In genomic region chr5:51159164-51159563, GRCh38 we compare ENCODE assay signal across 23 cellular contexts.
"Had no signal": no experiment of that assay in that cellular context is flagged by ENCODE, and none has a peak within 500 bp of the region (broad histone marks: within the 10 kb centered on the region; RNA-seq: fewer than 3 reads in every experiment).

No MANE protein-coding gene starts in this region.

- H3K27me3 ChIP-seq: breast epithelium, colonic mucosa, esophagus squamous epithelium, gastrocnemius medialis, right lobe of liver, testis, vagina had no signal

- H3K4me1 Mint-ChIP-seq: nephron progenitor cell had no signal

- H3K27me3 Mint-ChIP-seq: activated naive CD8-positive, alpha-beta T cell; activated T-cell treated with anti-CD3 and anti-CD28 coated beads, Interleukin-2, amount 50 U/mL, for 24 hours; effector memory CD8-positive, alpha-beta T cell had no signal

- H3K4me3 ChIP-seq: breast epithelium, colonic mucosa, dorsolateral prefrontal cortex, esophagus squamous epithelium, gastrocnemius medialis, mucosa of descending colon, right lobe of liver, testis, vagina had no signal

- H3K4me3 Mint-ChIP-seq: activated naive CD8-positive, alpha-beta T cell; activated T-cell treated with anti-CD3 and anti-CD28 coated beads, Interleukin-2, amount 50 U/mL, for 24 hours; effector memory CD8-positive, alpha-beta T cell; nephron progenitor cell; T-helper 2 cell treated with Interferon-gamma antibody and Interleukin-4, amounts not matched to agents 5 μg/mL and 100 μg/mL, for 36 hours had no signal

- H3K27ac Mint-ChIP-seq: activated naive CD8-positive, alpha-beta T cell; activated T-cell treated with anti-CD3 and anti-CD28 coated beads, Interleukin-2, amount 50 U/mL, for 24 hours; activated T-helper 2 cell treated with anti-CD3 and anti-CD28 coated beads, Interferon-gamma antibody, Interleukin-2, Interleukin-4, amounts not matched to agents 10 μg/mL and 5 μg/mL and 100 μg/mL, durations not matched to agents 14 hours and 24 hours and 36 hours; effector memory CD8-positive, alpha-beta T cell; nephron progenitor cell; T-helper 2 cell treated with Interferon-gamma antibody and Interleukin-4, amounts not matched to agents 5 μg/mL and 100 μg/mL, for 36 hours had no signal

- H3K36me3 ChIP-seq: breast epithelium, colonic mucosa, esophagus squamous epithelium, gastrocnemius medialis, right lobe of liver, vagina, WERI-Rb-1 had no signal

- H3K27ac ChIP-seq: breast epithelium, colonic mucosa, dorsolateral prefrontal cortex, esophagus squamous epithelium, gastrocnemius medialis, right lobe of liver, testis, vagina, WERI-Rb-1 had no signal

- H3K36me3 Mint-ChIP-seq: activated naive CD8-positive, alpha-beta T cell had no signal

- H3K9me3 ChIP-seq: colonic mucosa, gastrocnemius medialis, right lobe of liver, testis, vagina had no signal

- DNase-seq: activated naive CD4-positive, alpha-beta T cell; activated T-cell treated with anti-CD3 and anti-CD28 coated beads, Interleukin-2, amount 50 U/mL, for 24 hours; colonic mucosa; dorsolateral prefrontal cortex; effector memory CD8-positive, alpha-beta T cell; esophagus squamous epithelium; gastrocnemius medialis; hippocampal formation; left colon; mesenchymal stem cell; mucosa of descending colon; nephron progenitor cell; right lobe of liver; small intestine; stimulated activated naive CD4-positive, alpha-beta T cell; testis; trophoblast cell; WERI-Rb-1 had no signal

- H3K4me1 ChIP-seq: breast epithelium, colonic mucosa, esophagus squamous epithelium, gastrocnemius medialis, right lobe of liver, testis, vagina had no signal

- ATAC-seq: effector memory CD8-positive, alpha-beta T cell; gastrocnemius medialis; left colon had no signal
